8 cellular contexts compared by ENCODE assay signal in the genomic region with DNA sequence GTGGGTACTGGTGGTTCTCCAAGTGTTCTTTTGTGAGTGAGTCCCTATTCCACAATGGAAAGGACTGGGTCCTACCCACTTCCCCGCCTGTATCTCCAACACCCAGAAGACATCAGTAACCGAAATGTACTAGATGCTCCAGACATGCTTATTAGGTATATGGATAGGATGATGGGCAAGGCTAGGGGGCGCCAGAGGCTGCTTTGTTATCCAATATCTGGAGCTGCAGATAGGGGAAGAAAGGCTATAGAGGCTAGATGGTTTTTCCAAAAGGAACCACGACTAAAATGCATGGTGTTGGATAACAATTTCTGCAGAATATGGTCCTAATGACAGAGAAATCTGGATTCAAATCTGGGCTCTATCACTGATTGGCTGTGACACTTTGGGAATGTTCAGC. TPM values are rescaled to one million over a fixed set of nuclear protein-coding genes. Genes with fewer than 3 reads are reported as not detected.
A peak's percentile ranks its signal among the peaks of the same experiment; 100 is the strongest.
DNase-seq lines count a peak whose midpoint lies in the region; ATAC-seq and TF ChIP-seq lines count a peak whose summit lies in the region.

No MANE protein-coding gene starts in this region.

- H3K4me1 ChIP-seq in endodermal cell (ENCODE audit: control insufficient read depth, insufficient read depth, low read length) (no peaks in the 10 kb centered on the region), thyroid gland (peaks cover 0 to 7% of the 10 kb centered on the region in 2 donors)

- TF ChIP-seq POLR2A in thyroid gland (IDR thresholded peaks at IDR 0.05): no peak

- no peaks in the 10 kb centered on the region for H3K36me3 ChIP-seq in endodermal cell (ENCODE audit: control insufficient read depth, insufficient read depth, low read length)
- H3K36me3 ChIP-seq in thyroid gland: no peaks in the 10 kb centered on the region

- peaks cover 4% of the 10 kb centered on the region for H3K36me3 Mint-ChIP-seq in activated CD4-positive, alpha-beta T cell treated with anti-CD3 and anti-CD28 coated beads, Interleukin-2, amount 10 ng/mL, durations not matched to agents 24 days and 14 days (ENCODE audit: low read depth)
- H3K36me3 Mint-ChIP-seq in endodermal cell (ENCODE audit: low read depth) (peaks cover 21% of the 10 kb centered on the region), naive B cell (peaks cover 23 to 37% of the 10 kb centered on the region in 2 donors)

- H3K27ac Mint-ChIP-seq in activated CD4-positive, alpha-beta T cell treated with anti-CD3 and anti-CD28 coated beads, Interleukin-2, amount 10 ng/mL, durations not matched to agents 24 days and 14 days: no peak overlapping the region
- H3K27ac Mint-ChIP-seq in endodermal cell (no peak overlapping the region), naive B cell (peak overlapping the region in 5 of 6 donors; percentile 67 to 91 (median 81))

- TF ChIP-seq CTCF in endodermal cell (conservative IDR thresholded peaks at IDR 0.05): peak; percentile 89
- TF ChIP-seq CTCF in thyroid gland (IDR thresholded peaks at IDR 0.05): peak in 4 of 6 experiments; percentile 29 to 53 (median 50)

- intact Hi-C loops in activated CD4-positive, alpha-beta T cell treated with anti-CD3 and anti-CD28 coated beads, Interleukin-2, amount 10 ng/mL, durations not matched to agents 24 days and 14 days (cut with micrococcal nuclease): loop anchor here (2.0 to 10.0 kb wide), 3 partner anchors 52 to 384 kb away; partner anchors contain the start of gene PIK3AP1
- intact Hi-C loops in thyroid gland (cut with DNase I): loop anchor here (10.0 kb wide), 1 partner anchor 382 kb away; no protein-coding TSS in a partner anchor

- peaks cover 21% of the 10 kb centered on the region for H3K4me1 Mint-ChIP-seq in activated CD4-positive, alpha-beta T cell treated with anti-CD3 and anti-CD28 coated beads, Interleukin-2, amount 10 ng/mL, durations not matched to agents 24 days and 14 days
- H3K4me1 Mint-ChIP-seq in endodermal cell (peaks cover 14% of the 10 kb centered on the region), naive B cell (peaks cover 43 to 73% (median 52%) of the 10 kb centered on the region in 3 donors)

- H3K9me3 ChIP-seq in endodermal cell (ENCODE audit: control insufficient read depth, low read length): no peaks in the 10 kb centered on the region
- no peaks in the 10 kb centered on the region for H3K9me3 ChIP-seq in thyroid gland

- H3K4me3 Mint-ChIP-seq in activated CD4-positive, alpha-beta T cell treated with anti-CD3 and anti-CD28 coated beads, Interleukin-2, amount 10 ng/mL, durations not matched to agents 24 days and 14 days: no peak overlapping the region
- H3K4me3 Mint-ChIP-seq in endodermal cell (no peak overlapping the region), naive B cell (peak overlapping the region in 1 of 8 donors; percentile 44)

- H3K9me3 Mint-ChIP-seq in activated CD4-positive, alpha-beta T cell treated with anti-CD3 and anti-CD28 coated beads, Interleukin-2, amount 10 ng/mL, durations not matched to agents 24 days and 14 days: no peaks in the 10 kb centered on the region
- H3K9me3 Mint-ChIP-seq in endodermal cell (no peaks in the 10 kb centered on the region), naive B cell (no peaks in the 10 kb centered on the region)

- ATAC-seq in naive B cell (ENCODE audit: low read depth in 2 of 2): peak; percentile 20 to 49

- H3K4me3 ChIP-seq in endodermal cell (ENCODE audit: low read length): no peak overlapping the region
- H3K4me3 ChIP-seq in thyroid gland (replicated peaks in 1 of 3): no peak overlapping the region

- H3K9ac ChIP-seq in endodermal cell (ENCODE audit: extremely low read depth, low read length, poor library complexity, severe bottlenecking): no peak overlapping the region

- H3K27ac ChIP-seq in endodermal cell (ENCODE audit: low read depth, low read length) (no peak overlapping the region), thyroid gland (no peak overlapping the region)

- DNase-seq in activated gamma-delta T cell treated with Interleukin-2 at 50 U/mL for 16 hours: peak; percentile 62
- DNase-seq in activated gamma-delta T cell (lab: John Stamatoyannopoulos, UW): no peak
- DNase-seq in NCI-H2107 treated with DMSO at 0.1 percent for 48 hours (lab: John Stamatoyannopoulos, UW; ENCODE audit: unreplicated experiment): peak; percentile 15
- DNase-seq in activated CD4-positive, alpha-beta T cell treated with anti-CD3 and anti-CD28 coated beads, Interleukin-2, amount 10 ng/mL, durations not matched to agents 24 days and 14 days: peak; percentile 85
- peak; percentile 90 for DNase-seq in endodermal cell
- DNase-seq in naive B cell: peak; percentile 61
- peak; percentile 66 to 75 for DNase-seq in thyroid gland
- DNase-seq in cerebellar nuclear complex (lab: John Stamatoyannopoulos, UW): no peak

- H3K27me3 ChIP-seq in endodermal cell (ENCODE audit: control insufficient read depth, insufficient read depth, low read length, poor library complexity, severe bottlenecking) (peaks cover 2% of the 10 kb centered on the region), thyroid gland (no peaks in the 10 kb centered on the region)

- WGBS in endodermal cell (ENCODE audit: insufficient coverage in 1 of 2, insufficient read length in 1 of 2), 2 experiments: 55% methylated on average over 4 of the region's 4 CpGs
- WGBS in thyroid gland, 2 donors: 43 to 49% methylated on average over 4 of the region's 4 CpGs

- H3K27me3 Mint-ChIP-seq in activated CD4-positive, alpha-beta T cell treated with anti-CD3 and anti-CD28 coated beads, Interleukin-2, amount 10 ng/mL, durations not matched to agents 24 days and 14 days: peaks cover 6% of the 10 kb centered on the region
- H3K27me3 Mint-ChIP-seq in endodermal cell (ENCODE audit: insufficient read depth): no peaks in the 10 kb centered on the region
- no peaks in the 10 kb centered on the region for H3K27me3 Mint-ChIP-seq in naive B cell

RNA-seq across cellular contexts. Expression of gene TM9SF3, which starts 56.2 kb away (rescaled TPM):
- 84.5 and 86.1 TPM in 2 replicates for total RNA-seq in activated CD4-positive, alpha-beta T cell treated with anti-CD3 and anti-CD28 coated beads, Interleukin-2, amount 10 ng/mL, durations not matched to agents 24 days and 14 days
- total RNA-seq in endodermal cell (100 to 1,000 TPM; 134 to 137 TPM), thyroid gland (100 to 1,000 TPM; 119 to 205 (median 151) TPM)
- 82.4 TPM for polyA plus RNA-seq in endodermal cell (2013, experiment 1 of 2)
- polyA plus RNA-seq in endodermal cell (2013, experiment 2 of 2): 76.5 TPM
- polyA plus RNA-seq in naive B cell (ENCODE audit: low read depth in 6 of 6): 10 to 100 TPM; 36.7 to 68.0 (median 45.8) TPM

Comparison
In these comparisons a context has a peak if more than half of its experiments do, and no peak if none do; other contexts are left out.
1. DNase-seq: peak in activated gamma-delta T cell treated with Interleukin-2 at 50 U/mL for 16 hours (single experiment), NCI-H2107 treated with DMSO at 0.1 percent for 48 hours (single experiment), activated CD4-positive, alpha-beta T cell treated with anti-CD3 and anti-CD28 coated beads, Interleukin-2, amount 10 ng/mL, durations not matched to agents 24 days and 14 days (single experiment), endodermal cell (single experiment), naive B cell (single experiment) and thyroid gland (2 of 2); none in activated gamma-delta T cell (single experiment) and cerebellar nuclear complex (0 of 2).
2. H3K27ac Mint-ChIP-seq: peak in naive B cell (5 of 6); none in activated CD4-positive, alpha-beta T cell treated with anti-CD3 and anti-CD28 coated beads, Interleukin-2, amount 10 ng/mL, durations not matched to agents 24 days and 14 days (single experiment) and endodermal cell (single experiment).